ENCODE assay signal across 1 cellular context in the genomic region with DNA sequence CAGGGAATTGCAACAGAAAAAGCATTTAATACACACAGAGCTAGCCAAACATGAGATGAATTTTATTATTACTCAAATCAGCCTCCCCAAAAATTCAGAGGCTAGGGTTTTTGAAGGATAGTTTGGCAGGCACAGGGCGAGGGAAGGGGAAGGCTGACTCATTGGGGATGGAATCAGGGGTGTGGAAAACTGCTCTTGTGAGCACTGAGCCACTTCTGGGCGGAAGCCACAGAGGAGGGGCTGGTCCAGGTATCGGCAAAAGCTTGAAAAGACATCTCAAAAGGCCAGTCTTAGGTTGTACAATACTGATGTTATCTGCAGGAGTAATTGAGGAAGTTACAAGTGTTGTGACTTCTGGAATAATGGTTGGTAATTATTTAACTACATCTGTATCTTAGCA.
TF ChIP-seq lines count a peak whose summit lies in the region.

No MANE protein-coding gene starts in this region.

TF ChIP-seq in HEK293, 187 proteins besides CTCF, POLR2A, EP300 and RAD21:
- TF ChIP-seq, protein P1, sequence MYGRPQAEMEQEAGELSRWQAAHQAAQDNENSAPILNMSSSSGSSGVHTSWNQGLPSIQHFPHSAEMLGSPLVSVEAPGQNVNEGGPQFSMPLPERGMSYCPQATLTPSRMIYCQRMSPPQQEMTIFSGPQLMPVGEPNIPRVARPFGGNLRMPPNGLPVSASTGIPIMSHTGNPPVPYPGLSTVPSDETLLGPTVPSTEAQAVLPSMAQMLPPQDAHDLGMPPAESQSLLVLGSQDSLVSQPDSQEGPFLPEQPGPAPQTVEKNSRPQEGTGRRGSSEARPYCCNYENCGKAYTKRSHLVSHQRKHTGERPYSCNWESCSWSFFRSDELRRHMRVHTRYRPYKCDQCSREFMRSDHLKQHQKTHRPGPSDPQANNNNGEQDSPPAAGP (tag by site-specific recombination; IDR thresholded peaks at IDR 0.05) = peak; percentile 28; the same call in 1 of the 2 replicates
- TF ChIP-seq SETDB1 (IDR thresholded peaks at IDR 0.05; ENCODE audit: insufficient read length, low read length) (no peak), ZNF248 (tag by site-specific recombination; IDR thresholded peaks at IDR 0.05) (no peak), ZNF223 (tag by site-specific recombination; IDR thresholded peaks at IDR 0.05) (no peak)
- TF ChIP-seq, protein P2, sequence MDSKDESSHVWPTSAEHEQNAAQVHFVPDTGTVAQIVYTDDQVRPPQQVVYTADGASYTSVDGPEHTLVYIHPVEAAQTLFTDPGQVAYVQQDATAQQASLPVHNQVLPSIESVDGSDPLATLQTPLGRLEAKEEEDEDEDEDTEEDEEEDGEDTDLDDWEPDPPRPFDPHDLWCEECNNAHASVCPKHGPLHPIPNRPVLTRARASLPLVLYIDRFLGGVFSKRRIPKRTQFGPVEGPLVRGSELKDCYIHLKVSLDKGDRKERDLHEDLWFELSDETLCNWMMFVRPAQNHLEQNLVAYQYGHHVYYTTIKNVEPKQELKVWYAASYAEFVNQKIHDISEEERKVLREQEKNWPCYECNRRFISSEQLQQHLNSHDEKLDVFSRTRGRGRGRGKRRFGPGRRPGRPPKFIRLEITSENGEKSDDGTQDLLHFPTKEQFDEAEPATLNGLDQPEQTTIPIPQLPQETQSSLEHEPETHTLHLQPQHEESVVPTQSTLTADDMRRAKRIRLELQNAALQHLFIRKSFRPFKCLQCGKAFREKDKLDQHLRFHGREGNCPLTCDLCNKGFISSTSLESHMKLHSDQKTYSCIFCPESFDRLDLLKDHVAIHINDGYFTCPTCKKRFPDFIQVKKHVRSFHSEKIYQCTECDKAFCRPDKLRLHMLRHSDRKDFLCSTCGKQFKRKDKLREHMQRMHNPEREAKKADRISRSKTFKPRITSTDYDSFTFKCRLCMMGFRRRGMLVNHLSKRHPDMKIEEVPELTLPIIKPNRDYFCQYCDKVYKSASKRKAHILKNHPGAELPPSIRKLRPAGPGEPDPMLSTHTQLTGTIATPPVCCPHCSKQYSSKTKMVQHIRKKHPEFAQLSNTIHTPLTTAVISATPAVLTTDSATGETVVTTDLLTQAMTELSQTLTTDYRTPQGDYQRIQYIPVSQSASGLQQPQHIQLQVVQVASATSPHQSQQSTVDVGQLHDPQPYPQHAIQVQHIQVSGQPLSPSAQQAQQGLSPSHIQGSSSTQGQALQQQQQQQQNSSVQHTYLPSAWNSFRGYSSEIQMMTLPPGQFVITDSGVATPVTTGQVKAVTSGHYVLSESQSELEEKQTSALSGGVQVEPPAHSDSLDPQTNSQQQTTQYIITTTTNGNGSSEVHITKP (tag by site-specific recombination; IDR thresholded peaks at IDR 0.05) = no peak
